In genomic region chr22:40396882-40397281, GRCh38 we compare ENCODE assay signal across 9 cellular contexts. TPM values are rescaled to one million over a fixed set of nuclear protein-coding genes. Genes with fewer than 3 reads are reported as not detected.
DNase-seq lines count a peak whose midpoint lies in the region; ATAC-seq, FAIRE-seq and TF ChIP-seq lines count a peak whose summit lies in the region.
"Had no signal": no experiment of that assay in that cellular context is flagged by ENCODE, and none has a peak within 500 bp of the region (broad histone marks: within the 10 kb centered on the region; RNA-seq: fewer than 3 reads in every experiment).

No MANE protein-coding gene starts in this region.

- DNase-seq in Ammon's horn (ENCODE audit: low spot score) (peak; percentile 45), NCI-H1048 (lab: John Stamatoyannopoulos, UW) (peak; percentile 45), bronchial epithelial cell (ENCODE audit: low read depth) (peak; percentile 95), lung (ENCODE audit: low spot score) (peak; percentile 64), urothelium cell line (ENCODE audit: low spot score) (no peak), activated gamma-delta T cell treated with Interleukin-2 at 50 U/mL for 16 hours (no peak)
- no peak for DNase-seq in activated CD4-positive, alpha-beta T cell treated with anti-CD3 and anti-CD28 coated beads, Interleukin-2, amount 50 U/mL, for 1 hour

- no peaks in the 10 kb centered on the region for H3K9me3 ChIP-seq in lung (ENCODE audit: control insufficient read depth in 2 of 2, insufficient read depth in 1 of 2, low read length in 1 of 2)

- ATAC-seq in lung (ENCODE audit: insufficient read depth, low FRiP score) (no peak), HG03565 (IDR thresholded peaks at IDR 0.05; ENCODE audit: unreplicated experiment) (no peak)

- peaks cover 4% of the 10 kb centered on the region for H3K36me3 ChIP-seq in bronchial epithelial cell (ENCODE audit: control insufficient read depth, insufficient read depth, low read length)
- H3K36me3 ChIP-seq in lung (ENCODE audit: control insufficient read depth in 2 of 2, insufficient read depth in 2 of 2, low read length in 2 of 2) = peaks cover 0 to 7% of the 10 kb centered on the region in 2 donors

- WGBS in lung, 2 donors = 26 to 34% methylated on average over 4 of the region's 4 CpGs

- H3K4me3 ChIP-seq in bronchial epithelial cell (ENCODE audit: low read depth, low read length) (no peak overlapping the region), lung (no peak overlapping the region)

- H3K4me1 ChIP-seq in lung (ENCODE audit: control insufficient read depth in 2 of 2, insufficient read depth in 2 of 2, low read length in 2 of 2) = peaks cover 0 to 8% of the 10 kb centered on the region in 2 donors

- no peak for TF ChIP-seq CTCF in bronchial epithelial cell (IDR thresholded peaks at IDR 0.05; ENCODE audit: insufficient read depth, low read length, severe bottlenecking)
- no peak for TF ChIP-seq CTCF in lung (IDR thresholded peaks at IDR 0.05; ENCODE audit: control extremely low read depth, extremely low read depth)

- peak overlapping the region in 1 of 2 donors; percentile 86 for H3K27ac ChIP-seq in lung (ENCODE audit: low read depth in 1 of 2, low read length in 1 of 2)

- H3K27me3 ChIP-seq in bronchial epithelial cell (ENCODE audit: control insufficient read depth, insufficient read depth, low read length) (no peaks in the 10 kb centered on the region), lung (ENCODE audit: control insufficient read depth, insufficient read depth) (no peaks in the 10 kb centered on the region)

- no peak for FAIRE-seq in bronchial epithelial cell (lab: Jason Lieb, UNC)
- FAIRE-seq in urothelium cell line (lab: Jason Lieb, UNC) = no peak
- FAIRE-seq: islet of Langerhans had no signal

RNA-seq across cellular contexts. Expression of gene SGSM3, which starts 26.5 kb away (rescaled TPM):
- total RNA-seq in bronchial epithelial cell (45.5 and 65.5 TPM in 2 replicates), lung (10 to 100 TPM; 67.2 to 83.8 TPM)
- 10 to 100 TPM; 68.2 to 81.7 TPM for polyA plus RNA-seq in lung

RNA-seq across cellular contexts. Expression of gene ADSL, which starts 50.6 kb away (rescaled TPM):
- total RNA-seq in bronchial epithelial cell (57.1 and 110 TPM in 2 replicates), lung (10 to 100 TPM; 41.2 to 44.7 TPM)
- 10 to 100 TPM; 35.2 to 62.9 TPM for polyA plus RNA-seq in lung

Comparison
In these comparisons a context has a peak if more than half of its experiments do, and no peak if none do; other contexts are left out.
1. DNase-seq: peak in Ammon's horn (single experiment), NCI-H1048 (single experiment), bronchial epithelial cell (single experiment) and lung (single experiment); none in urothelium cell line (single experiment), activated gamma-delta T cell treated with Interleukin-2 at 50 U/mL for 16 hours (single experiment) and activated CD4-positive, alpha-beta T cell treated with anti-CD3 and anti-CD28 coated beads, Interleukin-2, amount 50 U/mL, for 1 hour (single experiment).